2 cellular contexts compared by ENCODE assay signal in the genomic region with DNA sequence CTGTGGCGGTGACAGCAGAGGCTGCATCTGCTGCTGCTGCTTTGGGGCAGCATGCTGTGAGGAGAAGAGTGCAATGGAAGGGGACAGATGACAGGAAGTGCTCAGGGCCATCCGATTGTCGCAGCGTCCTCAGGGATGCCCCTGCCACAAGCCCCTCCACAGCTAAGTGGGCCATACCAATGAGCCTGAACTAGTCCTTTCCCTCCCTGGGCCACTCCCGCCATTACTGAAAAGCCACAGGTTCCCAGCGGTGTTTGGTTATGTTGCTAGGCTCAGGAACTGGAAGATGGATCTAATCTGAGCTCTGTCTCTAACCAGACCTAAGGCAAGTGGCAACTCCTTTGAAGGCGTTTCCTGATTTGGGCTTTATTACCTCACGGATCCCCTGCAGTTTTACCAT.
TF ChIP-seq lines count a peak whose summit lies in the region.

No MANE protein-coding gene starts in this region.

TF ChIP-seq in GM23338, 12 proteins besides CTCF, POLR2A, EP300 and RAD21 (continues in another document):
- TF ChIP-seq CREB1 (CRISPR knock-in tag; IDR thresholded peaks at IDR 0.05; ENCODE audit: low read depth): no peak
- TF ChIP-seq, protein P1, sequence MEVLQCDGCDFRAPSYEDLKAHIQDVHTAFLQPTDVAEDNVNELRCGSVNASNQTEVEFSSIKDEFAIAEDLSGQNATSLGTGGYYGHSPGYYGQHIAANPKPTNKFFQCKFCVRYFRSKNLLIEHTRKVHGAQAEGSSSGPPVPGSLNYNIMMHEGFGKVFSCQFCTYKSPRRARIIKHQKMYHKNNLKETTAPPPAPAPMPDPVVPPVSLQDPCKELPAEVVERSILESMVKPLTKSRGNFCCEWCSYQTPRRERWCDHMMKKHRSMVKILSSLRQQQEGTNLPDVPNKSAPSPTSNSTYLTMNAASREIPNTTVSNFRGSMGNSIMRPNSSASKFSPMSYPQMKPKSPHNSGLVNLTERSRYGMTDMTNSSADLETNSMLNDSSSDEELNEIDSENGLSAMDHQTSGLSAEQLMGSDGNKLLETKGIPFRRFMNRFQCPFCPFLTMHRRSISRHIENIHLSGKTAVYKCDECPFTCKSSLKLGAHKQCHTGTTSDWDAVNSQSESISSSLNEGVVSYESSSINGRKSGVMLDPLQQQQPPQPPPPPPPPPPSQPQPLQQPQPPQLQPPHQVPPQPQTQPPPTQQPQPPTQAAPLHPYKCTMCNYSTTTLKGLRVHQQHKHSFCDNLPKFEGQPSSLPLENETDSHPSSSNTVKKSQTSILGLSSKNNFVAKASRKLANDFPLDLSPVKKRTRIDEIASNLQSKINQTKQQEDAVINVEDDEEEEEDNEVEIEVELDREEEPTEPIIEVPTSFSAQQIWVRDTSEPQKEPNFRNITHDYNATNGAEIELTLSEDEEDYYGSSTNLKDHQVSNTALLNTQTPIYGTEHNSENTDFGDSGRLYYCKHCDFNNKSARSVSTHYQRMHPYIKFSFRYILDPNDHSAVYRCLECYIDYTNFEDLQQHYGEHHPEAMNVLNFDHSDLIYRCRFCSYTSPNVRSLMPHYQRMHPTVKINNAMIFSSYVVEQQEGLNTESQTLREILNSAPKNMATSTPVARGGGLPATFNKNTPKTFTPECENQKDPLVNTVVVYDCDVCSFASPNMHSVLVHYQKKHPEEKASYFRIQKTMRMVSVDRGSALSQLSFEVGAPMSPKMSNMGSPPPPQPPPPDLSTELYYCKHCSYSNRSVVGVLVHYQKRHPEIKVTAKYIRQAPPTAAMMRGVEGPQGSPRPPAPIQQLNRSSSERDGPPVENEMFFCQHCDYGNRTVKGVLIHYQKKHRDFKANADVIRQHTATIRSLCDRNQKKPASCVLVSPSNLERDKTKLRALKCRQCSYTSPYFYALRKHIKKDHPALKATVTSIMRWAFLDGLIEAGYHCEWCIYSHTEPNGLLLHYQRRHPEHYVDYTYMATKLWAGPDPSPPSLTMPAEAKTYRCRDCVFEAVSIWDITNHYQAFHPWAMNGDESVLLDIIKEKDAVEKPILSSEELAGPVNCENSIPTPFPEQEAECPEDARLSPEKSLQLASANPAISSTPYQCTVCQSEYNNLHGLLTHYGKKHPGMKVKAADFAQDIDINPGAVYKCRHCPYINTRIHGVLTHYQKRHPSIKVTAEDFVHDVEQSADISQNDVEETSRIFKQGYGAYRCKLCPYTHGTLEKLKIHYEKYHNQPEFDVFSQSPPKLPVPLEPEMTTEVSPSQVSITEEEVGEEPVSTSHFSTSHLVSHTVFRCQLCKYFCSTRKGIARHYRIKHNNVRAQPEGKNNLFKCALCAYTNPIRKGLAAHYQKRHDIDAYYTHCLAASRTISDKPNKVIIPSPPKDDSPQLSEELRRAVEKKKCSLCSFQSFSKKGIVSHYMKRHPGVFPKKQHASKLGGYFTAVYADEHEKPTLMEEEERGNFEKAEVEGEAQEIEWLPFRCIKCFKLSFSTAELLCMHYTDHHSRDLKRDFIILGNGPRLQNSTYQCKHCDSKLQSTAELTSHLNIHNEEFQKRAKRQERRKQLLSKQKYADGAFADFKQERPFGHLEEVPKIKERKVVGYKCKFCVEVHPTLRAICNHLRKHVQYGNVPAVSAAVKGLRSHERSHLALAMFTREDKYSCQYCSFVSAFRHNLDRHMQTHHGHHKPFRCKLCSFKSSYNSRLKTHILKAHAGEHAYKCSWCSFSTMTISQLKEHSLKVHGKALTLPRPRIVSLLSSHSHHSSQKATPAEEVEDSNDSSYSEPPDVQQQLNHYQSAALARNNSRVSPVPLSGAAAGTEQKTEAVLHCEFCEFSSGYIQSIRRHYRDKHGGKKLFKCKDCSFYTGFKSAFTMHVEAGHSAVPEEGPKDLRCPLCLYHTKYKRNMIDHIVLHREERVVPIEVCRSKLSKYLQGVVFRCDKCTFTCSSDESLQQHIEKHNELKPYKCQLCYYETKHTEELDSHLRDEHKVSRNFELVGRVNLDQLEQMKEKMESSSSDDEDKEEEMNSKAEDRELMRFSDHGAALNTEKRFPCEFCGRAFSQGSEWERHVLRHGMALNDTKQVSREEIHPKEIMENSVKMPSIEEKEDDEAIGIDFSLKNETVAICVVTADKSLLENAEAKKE (CRISPR knock-in tag; IDR thresholded peaks at IDR 0.05): no peak
- no peak for TF ChIP-seq JUNB (IDR thresholded peaks at IDR 0.05; ENCODE audit: unreplicated experiment)
- TF ChIP-seq EZH2phosphoT487 (IDR thresholded peaks at IDR 0.05; ENCODE audit: unreplicated experiment): no peak
- no peak for TF ChIP-seq STAT1 (IDR thresholded peaks at IDR 0.05; ENCODE audit: unreplicated experiment)
- TF ChIP-seq EZH2 (IDR thresholded peaks at IDR 0.05; ENCODE audit: low read depth, unreplicated experiment): no peak
- no peak for TF ChIP-seq NANOG (IDR thresholded peaks at IDR 0.05; ENCODE audit: borderline replicate concordance)
- TF ChIP-seq ZNF331 (CRISPR knock-in tag; IDR thresholded peaks at IDR 0.05; ENCODE audit: low read depth): no peak
- TF ChIP-seq, protein P2, sequence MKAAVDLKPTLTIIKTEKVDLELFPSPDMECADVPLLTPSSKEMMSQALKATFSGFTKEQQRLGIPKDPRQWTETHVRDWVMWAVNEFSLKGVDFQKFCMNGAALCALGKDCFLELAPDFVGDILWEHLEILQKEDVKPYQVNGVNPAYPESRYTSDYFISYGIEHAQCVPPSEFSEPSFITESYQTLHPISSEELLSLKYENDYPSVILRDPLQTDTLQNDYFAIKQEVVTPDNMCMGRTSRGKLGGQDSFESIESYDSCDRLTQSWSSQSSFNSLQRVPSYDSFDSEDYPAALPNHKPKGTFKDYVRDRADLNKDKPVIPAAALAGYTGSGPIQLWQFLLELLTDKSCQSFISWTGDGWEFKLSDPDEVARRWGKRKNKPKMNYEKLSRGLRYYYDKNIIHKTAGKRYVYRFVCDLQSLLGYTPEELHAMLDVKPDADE (IDR thresholded peaks at IDR 0.05): no peak
- no peak for TF ChIP-seq ZNF114 (CRISPR knock-in tag; IDR thresholded peaks at IDR 0.05)
- no peak for TF ChIP-seq POLR2AphosphoS5 (IDR thresholded peaks at IDR 0.05; ENCODE audit: low read depth)

TF ChIP-seq in K562, 482 proteins besides CTCF, POLR2A, EP300 and RAD21:
- TF ChIP-seq, protein P3, sequence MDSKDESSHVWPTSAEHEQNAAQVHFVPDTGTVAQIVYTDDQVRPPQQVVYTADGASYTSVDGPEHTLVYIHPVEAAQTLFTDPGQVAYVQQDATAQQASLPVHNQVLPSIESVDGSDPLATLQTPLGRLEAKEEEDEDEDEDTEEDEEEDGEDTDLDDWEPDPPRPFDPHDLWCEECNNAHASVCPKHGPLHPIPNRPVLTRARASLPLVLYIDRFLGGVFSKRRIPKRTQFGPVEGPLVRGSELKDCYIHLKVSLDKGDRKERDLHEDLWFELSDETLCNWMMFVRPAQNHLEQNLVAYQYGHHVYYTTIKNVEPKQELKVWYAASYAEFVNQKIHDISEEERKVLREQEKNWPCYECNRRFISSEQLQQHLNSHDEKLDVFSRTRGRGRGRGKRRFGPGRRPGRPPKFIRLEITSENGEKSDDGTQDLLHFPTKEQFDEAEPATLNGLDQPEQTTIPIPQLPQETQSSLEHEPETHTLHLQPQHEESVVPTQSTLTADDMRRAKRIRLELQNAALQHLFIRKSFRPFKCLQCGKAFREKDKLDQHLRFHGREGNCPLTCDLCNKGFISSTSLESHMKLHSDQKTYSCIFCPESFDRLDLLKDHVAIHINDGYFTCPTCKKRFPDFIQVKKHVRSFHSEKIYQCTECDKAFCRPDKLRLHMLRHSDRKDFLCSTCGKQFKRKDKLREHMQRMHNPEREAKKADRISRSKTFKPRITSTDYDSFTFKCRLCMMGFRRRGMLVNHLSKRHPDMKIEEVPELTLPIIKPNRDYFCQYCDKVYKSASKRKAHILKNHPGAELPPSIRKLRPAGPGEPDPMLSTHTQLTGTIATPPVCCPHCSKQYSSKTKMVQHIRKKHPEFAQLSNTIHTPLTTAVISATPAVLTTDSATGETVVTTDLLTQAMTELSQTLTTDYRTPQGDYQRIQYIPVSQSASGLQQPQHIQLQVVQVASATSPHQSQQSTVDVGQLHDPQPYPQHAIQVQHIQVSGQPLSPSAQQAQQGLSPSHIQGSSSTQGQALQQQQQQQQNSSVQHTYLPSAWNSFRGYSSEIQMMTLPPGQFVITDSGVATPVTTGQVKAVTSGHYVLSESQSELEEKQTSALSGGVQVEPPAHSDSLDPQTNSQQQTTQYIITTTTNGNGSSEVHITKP (IDR thresholded peaks at IDR 0.05; ENCODE audit: partially characterized antibody): peak; percentile 28
- TF ChIP-seq NELFE (IDR thresholded peaks at IDR 0.05; ENCODE audit: insufficient read depth, insufficient read length): no peak
TF ChIP-seq in K562: peak in this region for 1.
